8 cellular contexts compared by ENCODE assay signal in genomic region chr19:17205237-17206140, GRCh38. TPM values are rescaled to one million over a fixed set of nuclear protein-coding genes. Genes with fewer than 3 reads are reported as not detected.
DNase-seq lines count a peak whose midpoint lies in the region; ATAC-seq and TF ChIP-seq lines count a peak whose summit lies in the region.

No MANE protein-coding gene starts in this region.

- no peaks in the 10 kb centered on the region; the same call in 1 of the 2 replicates for H3K79me2 ChIP-seq in DOHH2 (ENCODE audit: control insufficient read depth, low read length)

- H3K27ac ChIP-seq in DOHH2 (ENCODE audit: low read depth, low read length), result no peak overlapping the region

- DNase-seq in activated CD4-positive, CD25-positive, alpha-beta regulatory T cell treated with anti-CD3 and anti-CD28 coated beads, Interleukin-2, amount 50 U/mL, for 72 hours, result peak; percentile 47
- DNase-seq in choroid plexus epithelial cell (ENCODE audit: low read depth) (peak; percentile 83), lung microvascular endothelial cell (ENCODE audit: low read depth in 2 of 2) (peak; percentile 74 to 84), cortex of kidney (lab: John Stamatoyannopoulos, UW) (no peak)
- peak; percentile 40 for DNase-seq in stimulated activated naive CD4-positive, alpha-beta T cell treated with Interleukin-2 at 50 U/mL for 16 hours (lab: John Stamatoyannopoulos, UW)

- TF ChIP-seq CTCF in DOHH2 (IDR thresholded peaks at IDR 0.05; ENCODE audit: low read depth, low read length, poor library complexity, severe bottlenecking) (peak; percentile 90), LNCAP (IDR thresholded peaks at IDR 0.05) (peak; percentile 64), choroid plexus epithelial cell (conservative IDR thresholded peaks at IDR 0.05; ENCODE audit: low read depth, low read length) (peak; percentile 92)

- H3K27me3 ChIP-seq in DOHH2 (ENCODE audit: control insufficient read depth, low read length), result no peaks in the 10 kb centered on the region

- ATAC-seq in HG03175 (IDR thresholded peaks at IDR 0.05; ENCODE audit: unreplicated experiment), result no peak

- peaks cover 8% of the 10 kb centered on the region for H3F3A ChIP-seq in DOHH2 (ENCODE audit: control insufficient read depth, insufficient read depth)

- peaks cover 41% of the 10 kb centered on the region for H3K4me1 ChIP-seq in DOHH2 (ENCODE audit: control insufficient read depth, low read length)

- H3K9me3 ChIP-seq in DOHH2 (ENCODE audit: control insufficient read depth, insufficient read depth, low read length), result no peaks in the 10 kb centered on the region

- H3K4me3 ChIP-seq in DOHH2 (ENCODE audit: low read length) (no peak overlapping the region), choroid plexus epithelial cell (ENCODE audit: low read depth, low read length) (no peak overlapping the region)

- no peak overlapping the region for H3K4me2 ChIP-seq in DOHH2 (ENCODE audit: low read length)

- peaks cover 75% of the 10 kb centered on the region for H3K36me3 ChIP-seq in DOHH2 (ENCODE audit: control insufficient read depth, low read length)

- H3K9me2 ChIP-seq in DOHH2 (replicated peaks; ENCODE audit: control insufficient read depth, low read length), result no peaks in the 10 kb centered on the region

- peaks cover 3% of the 10 kb centered on the region; the same call in 1 of the 2 replicates for H4K20me1 ChIP-seq in DOHH2 (ENCODE audit: control insufficient read depth, insufficient read depth, low read depth, low read length)

RNA-seq across cellular contexts. Expression of gene USE1, which starts 9.7 kb away (rescaled TPM):
- total RNA-seq in lung microvascular endothelial cell, result 10.7 and 12.9 TPM in 2 replicates

RNA-seq across cellular contexts. Expression of gene OCEL1, which starts 20.5 kb away (rescaled TPM):
- 2.6 and 4.0 TPM in 2 replicates for total RNA-seq in lung microvascular endothelial cell

RNA-seq across cellular contexts. Expression of gene NR2F6, which starts 40.2 kb away (rescaled TPM):
- 22.9 and 38.5 TPM in 2 replicates for total RNA-seq in lung microvascular endothelial cell

RNA-seq across cellular contexts. Expression of gene USHBP1, which starts 59.1 kb away (rescaled TPM):
- 21.6 and 33.5 TPM in 2 replicates for total RNA-seq in lung microvascular endothelial cell
